ENCODE assay signal across 32 cellular contexts in the genomic region with DNA sequence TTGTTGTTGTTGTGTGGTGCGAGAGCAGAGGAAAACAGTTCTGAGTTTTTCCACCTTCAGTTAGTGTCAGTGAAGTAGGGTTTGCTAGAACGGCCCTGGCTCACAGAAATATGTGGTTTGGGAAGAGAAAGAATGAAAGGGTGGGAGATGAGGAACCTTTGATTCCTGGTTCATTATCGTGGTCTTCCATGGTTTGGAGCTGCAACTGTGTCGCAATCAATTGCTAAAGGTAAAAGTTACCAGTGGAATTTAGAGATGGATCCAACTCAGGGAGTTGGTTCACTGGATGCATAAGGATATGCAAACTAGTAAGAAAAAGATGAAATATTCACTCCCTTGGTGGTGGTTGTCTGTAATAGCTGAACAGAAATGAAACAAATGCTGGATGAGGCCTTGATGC. TPM values are rescaled to one million over a fixed set of nuclear protein-coding genes. Genes with fewer than 3 reads are reported as not detected.
"Had no signal": no experiment of that assay in that cellular context is flagged by ENCODE, and none has a peak within 500 bp of the region (broad histone marks: within the 10 kb centered on the region; RNA-seq: fewer than 3 reads in every experiment).

No MANE protein-coding gene starts in this region.

- ATAC-seq: effector memory CD8-positive, alpha-beta T cell; esophagus mucosa; gastrocnemius medialis; heart right ventricle; left cardiac atrium; left lung; left ventricle myocardium superior; lower lobe of right lung; mucosa of descending colon had no signal

- H3K27me3 ChIP-seq: colonic mucosa, esophagus squamous epithelium, left lung had no signal

- H3K27me3 Mint-ChIP-seq: dendritic cell treated with granulocyte-macrophage colony-stimulating factor and Interleukin-4, amounts not matched to agents 40 ng/mL and 50 ng/mL, for 4 days; effector memory CD8-positive, alpha-beta T cell; naive B cell had no signal

- H3K4me1 Mint-ChIP-seq: endodermal cell, mesothelial cell of epicardium had no signal

- H3K27ac ChIP-seq: colonic mucosa, epithelial cell of prostate, esophagus squamous epithelium, gastrocnemius medialis, heart right ventricle, left lung, lower lobe of right lung had no signal

- H3K27ac Mint-ChIP-seq: dendritic cell treated with granulocyte-macrophage colony-stimulating factor and Interleukin-4, amounts not matched to agents 40 ng/mL and 50 ng/mL, for 4 days; effector memory CD8-positive, alpha-beta T cell; endodermal cell; mesothelial cell of epicardium had no signal

- H3K9me3 Mint-ChIP-seq: effector memory CD8-positive, alpha-beta T cell had no signal

- H3K4me3 ChIP-seq: colonic mucosa, esophagus squamous epithelium, gastrocnemius medialis, heart right ventricle, left lung, lower lobe of right lung, mucosa of descending colon had no signal

- DNase-seq: colonic mucosa; cortex of kidney; effector CD8-positive, alpha-beta T cell; effector memory CD8-positive, alpha-beta T cell; endodermal cell; erythroblast; esophagus squamous epithelium; foreskin fibroblast; foreskin melanocyte; gastrocnemius medialis; glutamatergic neuron; head of caudate nucleus; heart right ventricle; hippocampal formation; left cardiac atrium; left lung; left ventricle myocardium superior; lower lobe of right lung; mesenchymal stem cell; mucosa of descending colon; naive B cell had no signal

- H3K4me1 ChIP-seq: colonic mucosa, esophagus squamous epithelium, gastrocnemius medialis, heart right ventricle, left lung, lower lobe of right lung had no signal

- H3K4me3 Mint-ChIP-seq: dendritic cell treated with granulocyte-macrophage colony-stimulating factor and Interleukin-4, amounts not matched to agents 40 ng/mL and 50 ng/mL, for 4 days; effector memory CD8-positive, alpha-beta T cell; endodermal cell; mesothelial cell of epicardium; naive B cell had no signal

- H3K36me3 ChIP-seq: colonic mucosa, gastrocnemius medialis had no signal

- H3K9me3 ChIP-seq: colonic mucosa, gastrocnemius medialis, left lung, lower lobe of right lung, mucosa of descending colon had no signal

- FAIRE-seq: endometrium, islet of Langerhans, keratinocyte had no signal

RNA-seq across cellular contexts. Expression of a gene that starts 35.6 kb away (rescaled TPM):
- total RNA-seq: dermis microvascular lymphatic vessel endothelial cell, endodermal cell, glomerular endothelial cell, kidney epithelial cell, lung microvascular endothelial cell, mesothelial cell of epicardium had no signal
- polyA plus RNA-seq: keratinocyte had no signal
